In the genomic region with DNA sequence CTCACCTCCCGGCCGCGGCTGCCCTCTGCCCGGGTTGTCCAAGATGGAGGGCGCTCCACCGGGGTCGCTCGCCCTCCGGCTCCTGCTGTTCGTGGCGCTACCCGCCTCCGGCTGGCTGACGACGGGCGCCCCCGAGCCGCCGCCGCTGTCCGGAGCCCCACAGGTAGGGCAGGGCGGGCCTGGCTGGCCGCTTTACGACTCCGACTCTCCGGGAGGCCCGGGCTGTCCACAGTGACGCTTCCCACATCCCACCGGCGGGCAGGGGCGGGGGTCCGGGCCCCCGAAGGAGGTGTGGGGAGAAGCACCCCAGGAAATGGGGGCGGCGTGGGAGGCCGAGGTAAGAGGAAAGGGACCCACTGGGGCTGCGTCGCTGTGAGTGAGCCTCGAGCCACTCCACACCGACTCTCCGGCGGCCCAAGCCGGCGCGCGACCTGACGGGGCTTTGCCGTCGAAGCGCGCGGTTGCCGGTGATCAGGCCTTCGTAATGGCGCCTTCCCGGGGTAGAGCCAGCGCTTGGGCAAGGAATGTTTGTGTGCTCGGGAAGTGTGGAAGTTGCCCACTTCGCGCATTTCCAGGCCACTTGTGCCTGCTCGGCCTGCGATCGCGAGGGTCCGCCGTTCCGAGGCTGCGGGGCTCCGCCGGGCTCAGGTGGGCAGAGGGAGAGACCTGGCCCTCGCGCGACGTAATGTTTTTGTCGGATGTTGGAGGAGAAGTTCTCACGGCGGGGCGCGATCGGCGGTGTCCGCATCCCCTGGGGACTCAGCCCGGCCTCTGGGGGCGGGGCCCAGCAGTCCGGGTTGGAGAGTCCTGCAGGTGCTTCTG, we compare ENCODE assay signal across 8 cellular contexts. TPM values are rescaled to one million over a fixed set of nuclear protein-coding genes. Genes with fewer than 3 reads are reported as not detected.
A peak's percentile ranks its signal among the peaks of the same experiment; 100 is the strongest.
DNase-seq lines count a peak whose midpoint lies in the region; ATAC-seq and TF ChIP-seq lines count a peak whose summit lies in the region.

A gene with protein sequence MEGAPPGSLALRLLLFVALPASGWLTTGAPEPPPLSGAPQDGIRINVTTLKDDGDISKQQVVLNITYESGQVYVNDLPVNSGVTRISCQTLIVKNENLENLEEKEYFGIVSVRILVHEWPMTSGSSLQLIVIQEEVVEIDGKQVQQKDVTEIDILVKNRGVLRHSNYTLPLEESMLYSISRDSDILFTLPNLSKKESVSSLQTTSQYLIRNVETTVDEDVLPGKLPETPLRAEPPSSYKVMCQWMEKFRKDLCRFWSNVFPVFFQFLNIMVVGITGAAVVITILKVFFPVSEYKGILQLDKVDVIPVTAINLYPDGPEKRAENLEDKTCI (plus strand): TSS at position 4 of the 822 bp plus-strand sequence. CDS start 40 bp downstream, at position 44.

- peak within 1 kb of the TSS; percentile 78 to 98 (median 91) for H3K4me2 ChIP-seq in BLaER1 treated with 17β-estradiol and CSF1 and Interleukin-3, amounts not matched to agents 10 nM and 100 nM
- peak within 1 kb of the TSS; percentile 81 for H3K4me2 ChIP-seq in neuronal stem cell (ENCODE audit: insufficient read depth, low read length, poor library complexity, severe bottlenecking)

- H4K8ac ChIP-seq in neuronal stem cell (ENCODE audit: low read depth, low read length): no peak within 1 kb of the TSS

- no peaks in the 10 kb centered on the region for H3K9me3 ChIP-seq in BLaER1 treated with 17β-estradiol and CSF1 and Interleukin-3, amounts not matched to agents 10 nM and 100 nM (replicated peaks in 1 of 11)
- H3K9me3 ChIP-seq in Panc1 (ENCODE audit: control insufficient read depth, insufficient read depth, low read depth, low read length) (no peaks in the 10 kb centered on the region), neuronal stem cell (replicated peaks in 1 of 2; ENCODE audit: control insufficient read depth in 2 of 2, insufficient read depth in 1 of 2, low read depth in 1 of 2, low read length in 2 of 2) (no peaks in the 10 kb centered on the region), thyroid gland (no peaks in the 10 kb centered on the region)

- H2BK5ac ChIP-seq in neuronal stem cell (ENCODE audit: low read length): peak within 1 kb of the TSS; percentile 71

- H2BK15ac ChIP-seq in neuronal stem cell (ENCODE audit: low read length): peak within 1 kb of the TSS; percentile 19

- peak within 1 kb of the TSS; percentile 98 for H2AFZ ChIP-seq in neuronal stem cell (ENCODE audit: low read length)

- DNase-seq in Panc1 (ENCODE audit: low read depth, low spot score): no peak
- peak; percentile 20 for DNase-seq in activated gamma-delta T cell treated with Interleukin-2 at 50 U/mL for 16 hours
- peak; percentile 18 for DNase-seq in foreskin melanocyte
- no peak for DNase-seq in neuronal stem cell (ENCODE audit: low spot score)
- peak; percentile 72 to 74 for DNase-seq in thyroid gland

- peak within 1 kb of the TSS; percentile 77 to 92 (median 87) for H3K27ac ChIP-seq in BLaER1 treated with 17β-estradiol and CSF1 and Interleukin-3, amounts not matched to agents 10 nM and 100 nM
- peak within 1 kb of the TSS; percentile 74; the same call in 1 of the 2 replicates for H3K27ac ChIP-seq in Panc1 (ENCODE audit: low read length)
- peak within 1 kb of the TSS; percentile 59 for H3K27ac ChIP-seq in neuronal stem cell (replicated peaks; ENCODE audit: low read length)
- H3K27ac ChIP-seq in thyroid gland: peak within 1 kb of the TSS; percentile 88 to 96 (median 89)

- peak within 1 kb of the TSS; percentile 92 for H2BK12ac ChIP-seq in neuronal stem cell (ENCODE audit: low read length)

- in situ Hi-C loops in Panc1 (cut with HindIII; ENCODE audit: low pct_unique_long_range_greater_than_20kb, low sequenced_read_pairs): no loop called here

- peaks cover 5 to 43% (median 23%) of the 10 kb centered on the region in 11 experiments; a peak in 18 of 22 replicates for H4K20me1 ChIP-seq in BLaER1 treated with 17β-estradiol and CSF1 and Interleukin-3, amounts not matched to agents 10 nM and 100 nM

- H2AK5ac ChIP-seq in neuronal stem cell (ENCODE audit: low read depth, low read length): peak within 1 kb of the TSS; percentile 96

- ATAC-seq in GM19043 (IDR thresholded peaks at IDR 0.05; ENCODE audit: low read depth, unreplicated experiment): peak; percentile 12
- ATAC-seq in HG03432 (IDR thresholded peaks at IDR 0.05; ENCODE audit: unreplicated experiment): peak; percentile 24
- peak; percentile 77 for ATAC-seq in Panc1

- H3K23ac ChIP-seq in neuronal stem cell (ENCODE audit: low read depth, low read length, poor library complexity): peak within 1 kb of the TSS; percentile 92

- no peak for TF ChIP-seq CTCF in Panc1 (IDR thresholded peaks at IDR 0.05)
- no peak for TF ChIP-seq CTCF in thyroid gland (IDR thresholded peaks at IDR 0.05)

- H4K91ac ChIP-seq in neuronal stem cell (ENCODE audit: low read depth, low read length, poor library complexity): no peak within 1 kb of the TSS

- CTCF ChIA-PET in Panc1 (lab: Charles Lee): interaction anchor here (0.6 to 0.8 kb wide), 3 partner anchors 77 to 120 kb away, joined by 3 to 7 read pairs (median 3); no protein-coding TSS in a partner anchor

- H3K79me1 ChIP-seq in neuronal stem cell (ENCODE audit: low read depth, low read length): peaks cover 5% of the 10 kb centered on the region

- H3K4ac ChIP-seq in neuronal stem cell (ENCODE audit: low read length): no peak within 1 kb of the TSS

- intact Hi-C loops in Panc1 (cut with micrococcal nuclease; ENCODE audit: unreplicated experiment): loop anchor here (10.0 kb wide), 1 partner anchor 78 kb away; a partner anchor contains a TSS
- intact Hi-C loops in thyroid gland (cut with DNase I): loop anchor here (10.0 kb wide), 2 partner anchors 168 to 298 kb away; a partner anchor contains a TSS

- peak in 1 of 2 donors; percentile 73 for TF ChIP-seq POLR2A in thyroid gland (IDR thresholded peaks at IDR 0.05)

- H2BK120ac ChIP-seq in neuronal stem cell (ENCODE audit: low read depth, low read length): no peak within 1 kb of the TSS

- POLR2A ChIA-PET in Panc1 (lab: Charles Lee): interaction anchor here (0.6 kb wide), 3 partner anchors 16 to 333 kb away, joined by 3 to 4 read pairs (median 4); no protein-coding TSS in a partner anchor

- H3K4me3 ChIP-seq in BLaER1 treated with 17β-estradiol and CSF1 and Interleukin-3, amounts not matched to agents 10 nM and 100 nM: peak within 1 kb of the TSS; percentile 75 to 99 (median 96)
- H3K4me3 ChIP-seq in Panc1 (ENCODE audit: low read depth in 2 of 2, low read length in 2 of 2) (peak within 1 kb of the TSS; percentile 83 to 92), neuronal stem cell (ENCODE audit: low read length in 2 of 2) (peak within 1 kb of the TSS; percentile 87 to 99), thyroid gland (replicated peaks in 1 of 3) (peak within 1 kb of the TSS; percentile 91 to 99 (median 92))

- no peaks in the 10 kb centered on the region for H3K27me3 ChIP-seq in BLaER1 treated with 17β-estradiol and CSF1 and Interleukin-3, amounts not matched to agents 10 nM and 100 nM
- H3K27me3 ChIP-seq in Panc1 (ENCODE audit: control insufficient read depth, insufficient read depth, low read length) (no peaks in the 10 kb centered on the region), neuronal stem cell (ENCODE audit: control insufficient read depth in 3 of 3, insufficient read depth in 3 of 3, low read depth in 1 of 3, low read length in 3 of 3) (peaks cover 0 to 13% (median 2%) of the 10 kb centered on the region in 3 experiments), thyroid gland (no peaks in the 10 kb centered on the region)

- H3K18ac ChIP-seq in neuronal stem cell (ENCODE audit: low read length): peak within 1 kb of the TSS; percentile 98

- peak within 1 kb of the TSS; percentile 87 to 95 (median 91) for H3K9ac ChIP-seq in BLaER1 treated with 17β-estradiol and CSF1 and Interleukin-3, amounts not matched to agents 10 nM and 100 nM
- H3K9ac ChIP-seq in neuronal stem cell (ENCODE audit: low read depth, low read length, poor library complexity): peak within 1 kb of the TSS; percentile 96

- no CpG with 5 or more reads among the region's 85 CpGs for WGBS in neuronal stem cell (ENCODE audit: extremely low coverage in 2 of 2, insufficient read length in 2 of 2, insufficient replicate concordance in 1 of 2), 2 donors
- WGBS in thyroid gland, 2 donors: 0 to 1% methylated on average over 11 to 30 of the region's 85 CpGs

- no peaks in the 10 kb centered on the region for H3K36me3 ChIP-seq in BLaER1 treated with 17β-estradiol and CSF1 and Interleukin-3, amounts not matched to agents 10 nM and 100 nM
- H3K36me3 ChIP-seq in Panc1 (ENCODE audit: control insufficient read depth, insufficient read depth, low read length) (no peaks in the 10 kb centered on the region), neuronal stem cell (replicated peaks in 1 of 2; ENCODE audit: control insufficient read depth in 2 of 2, insufficient read depth in 2 of 2, low read length in 2 of 2) (peaks cover 0 to 7% of the 10 kb centered on the region in 2 donors), thyroid gland (no peaks in the 10 kb centered on the region)

- no TSS peak for BruUV-seq in Panc1 (replicated peaks; lab: Mats Ljungman, UMichigan)

- peak within 1 kb of the TSS; percentile 76 for H3K14ac ChIP-seq in neuronal stem cell (ENCODE audit: low read length)

- H3K4me1 ChIP-seq in BLaER1 treated with 17β-estradiol and CSF1 and Interleukin-3, amounts not matched to agents 10 nM and 100 nM: peaks cover 8 to 24% (median 20%) of the 10 kb centered on the region in 10 experiments
- H3K4me1 ChIP-seq in Panc1 (ENCODE audit: control insufficient read depth, insufficient read depth, low read length) (peaks cover 7% of the 10 kb centered on the region; the same call in 1 of the 2 replicates), neuronal stem cell (ENCODE audit: control insufficient read depth in 2 of 2, insufficient read depth in 1 of 2, low read depth in 1 of 2, low read length in 2 of 2) (peaks cover 0 to 1% of the 10 kb centered on the region in 2 donors), thyroid gland (peaks cover 11 to 14% of the 10 kb centered on the region in 2 donors)

RNA-seq across cellular contexts. Expression of the gene that starts here (rescaled TPM):
- 31.7 TPM for total RNA-seq in Panc1 (2021; ENCODE audit: unreplicated experiment)
- 14.2 TPM for polyA plus RNA-seq in Panc1 (2012; ENCODE audit: insufficient read length)
- 26.0 TPM for polyA plus RNA-seq in neuronal stem cell (2013, experiment 1 of 2)
- polyA plus RNA-seq in neuronal stem cell (2013, experiment 2 of 2): 26.8 TPM
- 100 to 1,000 TPM in 1 of 4 donors, 10 to 100 TPM in 3; 77.3 to 101 (median 86.8) TPM for total RNA-seq in thyroid gland

Comparison
In these comparisons a context has a peak if more than half of its experiments do, and no peak if none do; other contexts are left out.
1. ATAC-seq: peak in every context shown above with its lines; median percentile 77 in Panc1; 24 in HG03432; 12 in GM19043.
2. DNase-seq: peak in activated gamma-delta T cell treated with Interleukin-2 at 50 U/mL for 16 hours (single experiment), foreskin melanocyte (single experiment) and thyroid gland (2 of 2); none in Panc1 (single experiment) and neuronal stem cell (single experiment).
3. Peak in every context shown above with its lines, with median percentiles within 50 percentile points of each other: H3K27ac ChIP-seq and H3K4me3 ChIP-seq.